16 cellular contexts compared by ENCODE assay signal in the genomic region with DNA sequence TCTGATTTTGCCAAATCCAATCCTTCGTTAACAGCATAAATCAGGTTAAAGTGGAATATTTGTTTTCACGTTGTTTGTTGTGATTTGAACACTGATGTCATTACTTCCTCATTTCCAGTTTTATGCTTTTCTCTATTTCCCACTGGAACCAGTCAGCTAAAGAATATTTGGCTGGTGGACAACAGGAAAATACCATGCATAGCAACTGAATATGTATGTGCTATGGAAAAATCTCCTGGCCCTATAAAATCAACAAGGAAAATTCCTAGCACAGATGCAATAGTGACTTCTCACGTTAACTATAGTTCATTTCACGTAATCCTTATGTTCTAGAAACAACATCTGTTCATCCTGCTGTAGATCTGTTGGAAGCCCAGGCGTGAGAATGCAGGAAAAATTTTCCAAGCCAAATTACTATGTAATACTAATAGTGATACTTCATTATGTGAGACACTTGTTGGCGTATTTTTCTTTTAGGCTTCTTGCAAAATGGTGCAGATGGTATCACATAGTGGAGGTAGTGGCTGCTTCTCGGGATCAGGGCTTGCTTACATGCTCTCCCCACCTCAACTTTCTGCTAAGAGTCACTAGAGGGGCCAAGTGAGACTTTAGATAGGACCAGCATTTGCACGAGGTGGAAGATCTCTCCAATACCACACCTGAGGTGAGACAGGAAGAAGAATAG.
A peak's percentile ranks its signal among the peaks of the same experiment; 100 is the strongest.
DNase-seq lines count a peak whose midpoint lies in the region; ATAC-seq and TF ChIP-seq lines count a peak whose summit lies in the region.
"Had no signal": no experiment of that assay in that cellular context is flagged by ENCODE, and none has a peak within 500 bp of the region (broad histone marks: within the 10 kb centered on the region; RNA-seq: fewer than 3 reads in every experiment).

No MANE protein-coding gene starts in this region.

- POLR2A ChIA-PET in Panc1 (lab: Charles Lee): no interaction called here

- TF ChIP-seq CTCF in Panc1 (IDR thresholded peaks at IDR 0.05): no peak

- H3K9me3 ChIP-seq in Panc1 (ENCODE audit: control insufficient read depth, insufficient read depth, low read depth, low read length): no peaks in the 10 kb centered on the region
- H3K9me3 ChIP-seq: esophagus muscularis mucosa, Peyer's patch, sigmoid colon had no signal

- H3K36me3 ChIP-seq in Panc1 (ENCODE audit: control insufficient read depth, insufficient read depth, low read length): no peaks in the 10 kb centered on the region
- H3K36me3 ChIP-seq: esophagus muscularis mucosa, Peyer's patch, sigmoid colon had no signal

- H3K27me3 ChIP-seq in Panc1 (ENCODE audit: control insufficient read depth, insufficient read depth, low read length): no peaks in the 10 kb centered on the region
- H3K27me3 ChIP-seq: esophagus muscularis mucosa, Peyer's patch, sigmoid colon had no signal

- no peaks in the 10 kb centered on the region for H3K4me1 ChIP-seq in Panc1 (ENCODE audit: control insufficient read depth, insufficient read depth, low read length)

- ATAC-seq in Panc1: peak; percentile 72
- ATAC-seq in HG03354 (IDR thresholded peaks at IDR 0.05; ENCODE audit: poor library complexity, severe bottlenecking, unreplicated experiment): no peak
- no peak for ATAC-seq in HG02798 (IDR thresholded peaks at IDR 0.05; ENCODE audit: poor library complexity, unreplicated experiment)
- ATAC-seq in HG03097 (IDR thresholded peaks at IDR 0.05; ENCODE audit: low FRiP score, unreplicated experiment): no peak
- ATAC-seq: activated CD8-positive, alpha-beta T cell treated with anti-CD3 and anti-CD28 coated beads, Interleukin-2, amount 10 ng/mL, durations not matched to agents 7 days and 5 days had no signal

- DNase-seq in GM04503 (ENCODE audit: low read depth): peak; percentile 96
- no peak for DNase-seq in Panc1 (ENCODE audit: low read depth, low spot score)
- peak; percentile 77 for DNase-seq in fibroblast of gingiva (ENCODE audit: low read depth)
- peak; percentile 69 for DNase-seq in renal cortical epithelial cell (ENCODE audit: low read depth)
- no peak for DNase-seq in putamen (ENCODE audit: low spot score)
- DNase-seq: activated CD8-positive, alpha-beta T cell treated with anti-CD3 and anti-CD28 coated beads, Interleukin-2, amount 10 ng/mL, durations not matched to agents 7 days and 5 days; activated gamma-delta T cell treated with Interleukin-2 at 50 U/mL for 16 hours; islet precursor cell; Peyer's patch; sigmoid colon; substantia nigra; T1000 had no signal

- CTCF ChIA-PET in Panc1 (lab: Charles Lee): no interaction called here

- intact Hi-C loops in Panc1 (cut with micrococcal nuclease; ENCODE audit: unreplicated experiment): no loop called here

- no peak overlapping the region for H3K4me3 ChIP-seq in Panc1 (ENCODE audit: low read depth in 2 of 2, low read length in 2 of 2)
- H3K4me3 ChIP-seq: esophagus muscularis mucosa, Peyer's patch, sigmoid colon had no signal

- peak overlapping the region; percentile 51; the same call in 1 of the 2 replicates for H3K27ac ChIP-seq in Panc1 (ENCODE audit: low read length)
- H3K27ac ChIP-seq: Peyer's patch had no signal

- in situ Hi-C loops in Panc1 (cut with HindIII; ENCODE audit: low pct_unique_long_range_greater_than_20kb, low sequenced_read_pairs): no loop called here

- no TSS peak for BruUV-seq in Panc1 (replicated peaks; lab: Mats Ljungman, UMichigan)

Comparison
In these comparisons a context has a peak if more than half of its experiments do, and no peak if none do; other contexts are left out.
1. DNase-seq: peak in GM04503 (single experiment), fibroblast of gingiva (single experiment) and renal cortical epithelial cell (single experiment); none in Panc1 (single experiment) and putamen (single experiment).